Comparison of ENCODE assay signal across 1 cellular context in the genomic region with DNA sequence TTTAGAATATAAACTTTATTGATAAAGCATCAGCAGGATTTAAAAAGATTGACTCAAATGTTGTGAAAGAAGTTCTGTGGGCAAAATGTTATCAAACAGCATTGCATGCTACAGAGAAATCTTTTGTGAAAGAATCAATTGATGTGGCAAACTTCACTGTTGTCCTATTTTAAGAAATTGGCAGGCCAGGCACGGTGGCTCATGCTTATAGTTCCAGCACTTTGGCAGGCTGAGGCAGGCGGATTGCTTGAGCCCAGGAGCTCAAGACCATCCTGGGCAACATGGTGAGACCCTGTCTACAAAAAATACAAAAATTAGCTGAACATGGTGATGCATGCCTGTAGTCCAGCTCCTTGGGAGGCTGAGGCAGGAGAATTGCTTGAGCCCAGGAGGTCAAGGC.
TF ChIP-seq lines count a peak whose summit lies in the region.

No MANE protein-coding gene starts in this region.

TF ChIP-seq in HepG2, 621 proteins besides CTCF, POLR2A, EP300 and RAD21:
- no peak for TF ChIP-seq SMAD9 (CRISPR knock-in tag; IDR thresholded peaks at IDR 0.05)
- TF ChIP-seq HDAC6 (IDR thresholded peaks at IDR 0.05; ENCODE audit: low read depth, low read length), result no peak
- TF ChIP-seq ARNTL (CRISPR knock-in tag; IDR thresholded peaks at IDR 0.05), result no peak
- no peak for TF ChIP-seq MTA3 (CRISPR knock-in tag; IDR thresholded peaks at IDR 0.05)
- TF ChIP-seq PHB2 (IDR thresholded peaks at IDR 0.05; ENCODE audit: partially characterized antibody), result no peak
- no peak for TF ChIP-seq MEIS2 (CRISPR knock-in tag; IDR thresholded peaks at IDR 0.05)
- TF ChIP-seq SATB2 (CRISPR knock-in tag; IDR thresholded peaks at IDR 0.05), result no peak
- no peak for TF ChIP-seq ZBTB20 (CRISPR knock-in tag; IDR thresholded peaks at IDR 0.05; ENCODE audit: borderline replicate concordance, low read depth)
- TF ChIP-seq JUND (CRISPR knock-in tag; IDR thresholded peaks at IDR 0.05), result no peak
- TF ChIP-seq, protein P1, sequence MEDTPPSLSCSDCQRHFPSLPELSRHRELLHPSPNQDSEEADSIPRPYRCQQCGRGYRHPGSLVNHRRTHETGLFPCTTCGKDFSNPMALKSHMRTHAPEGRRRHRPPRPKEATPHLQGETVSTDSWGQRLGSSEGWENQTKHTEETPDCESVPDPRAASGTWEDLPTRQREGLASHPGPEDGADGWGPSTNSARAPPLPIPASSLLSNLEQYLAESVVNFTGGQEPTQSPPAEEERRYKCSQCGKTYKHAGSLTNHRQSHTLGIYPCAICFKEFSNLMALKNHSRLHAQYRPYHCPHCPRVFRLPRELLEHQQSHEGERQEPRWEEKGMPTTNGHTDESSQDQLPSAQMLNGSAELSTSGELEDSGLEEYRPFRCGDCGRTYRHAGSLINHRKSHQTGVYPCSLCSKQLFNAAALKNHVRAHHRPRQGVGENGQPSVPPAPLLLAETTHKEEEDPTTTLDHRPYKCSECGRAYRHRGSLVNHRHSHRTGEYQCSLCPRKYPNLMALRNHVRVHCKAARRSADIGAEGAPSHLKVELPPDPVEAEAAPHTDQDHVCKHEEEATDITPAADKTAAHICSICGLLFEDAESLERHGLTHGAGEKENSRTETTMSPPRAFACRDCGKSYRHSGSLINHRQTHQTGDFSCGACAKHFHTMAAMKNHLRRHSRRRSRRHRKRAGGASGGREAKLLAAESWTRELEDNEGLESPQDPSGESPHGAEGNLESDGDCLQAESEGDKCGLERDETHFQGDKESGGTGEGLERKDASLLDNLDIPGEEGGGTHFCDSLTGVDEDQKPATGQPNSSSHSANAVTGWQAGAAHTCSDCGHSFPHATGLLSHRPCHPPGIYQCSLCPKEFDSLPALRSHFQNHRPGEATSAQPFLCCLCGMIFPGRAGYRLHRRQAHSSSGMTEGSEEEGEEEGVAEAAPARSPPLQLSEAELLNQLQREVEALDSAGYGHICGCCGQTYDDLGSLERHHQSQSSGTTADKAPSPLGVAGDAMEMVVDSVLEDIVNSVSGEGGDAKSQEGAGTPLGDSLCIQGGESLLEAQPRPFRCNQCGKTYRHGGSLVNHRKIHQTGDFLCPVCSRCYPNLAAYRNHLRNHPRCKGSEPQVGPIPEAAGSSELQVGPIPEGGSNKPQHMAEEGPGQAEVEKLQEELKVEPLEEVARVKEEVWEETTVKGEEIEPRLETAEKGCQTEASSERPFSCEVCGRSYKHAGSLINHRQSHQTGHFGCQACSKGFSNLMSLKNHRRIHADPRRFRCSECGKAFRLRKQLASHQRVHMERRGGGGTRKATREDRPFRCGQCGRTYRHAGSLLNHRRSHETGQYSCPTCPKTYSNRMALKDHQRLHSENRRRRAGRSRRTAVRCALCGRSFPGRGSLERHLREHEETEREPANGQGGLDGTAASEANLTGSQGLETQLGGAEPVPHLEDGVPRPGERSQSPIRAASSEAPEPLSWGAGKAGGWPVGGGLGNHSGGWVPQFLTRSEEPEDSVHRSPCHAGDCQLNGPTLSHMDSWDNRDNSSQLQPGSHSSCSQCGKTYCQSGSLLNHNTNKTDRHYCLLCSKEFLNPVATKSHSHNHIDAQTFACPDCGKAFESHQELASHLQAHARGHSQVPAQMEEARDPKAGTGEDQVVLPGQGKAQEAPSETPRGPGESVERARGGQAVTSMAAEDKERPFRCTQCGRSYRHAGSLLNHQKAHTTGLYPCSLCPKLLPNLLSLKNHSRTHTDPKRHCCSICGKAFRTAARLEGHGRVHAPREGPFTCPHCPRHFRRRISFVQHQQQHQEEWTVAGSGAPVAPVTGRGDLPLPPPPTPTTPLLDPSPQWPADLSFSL (CRISPR knock-in tag; IDR thresholded peaks at IDR 0.05), result no peak
- TF ChIP-seq, protein P2, sequence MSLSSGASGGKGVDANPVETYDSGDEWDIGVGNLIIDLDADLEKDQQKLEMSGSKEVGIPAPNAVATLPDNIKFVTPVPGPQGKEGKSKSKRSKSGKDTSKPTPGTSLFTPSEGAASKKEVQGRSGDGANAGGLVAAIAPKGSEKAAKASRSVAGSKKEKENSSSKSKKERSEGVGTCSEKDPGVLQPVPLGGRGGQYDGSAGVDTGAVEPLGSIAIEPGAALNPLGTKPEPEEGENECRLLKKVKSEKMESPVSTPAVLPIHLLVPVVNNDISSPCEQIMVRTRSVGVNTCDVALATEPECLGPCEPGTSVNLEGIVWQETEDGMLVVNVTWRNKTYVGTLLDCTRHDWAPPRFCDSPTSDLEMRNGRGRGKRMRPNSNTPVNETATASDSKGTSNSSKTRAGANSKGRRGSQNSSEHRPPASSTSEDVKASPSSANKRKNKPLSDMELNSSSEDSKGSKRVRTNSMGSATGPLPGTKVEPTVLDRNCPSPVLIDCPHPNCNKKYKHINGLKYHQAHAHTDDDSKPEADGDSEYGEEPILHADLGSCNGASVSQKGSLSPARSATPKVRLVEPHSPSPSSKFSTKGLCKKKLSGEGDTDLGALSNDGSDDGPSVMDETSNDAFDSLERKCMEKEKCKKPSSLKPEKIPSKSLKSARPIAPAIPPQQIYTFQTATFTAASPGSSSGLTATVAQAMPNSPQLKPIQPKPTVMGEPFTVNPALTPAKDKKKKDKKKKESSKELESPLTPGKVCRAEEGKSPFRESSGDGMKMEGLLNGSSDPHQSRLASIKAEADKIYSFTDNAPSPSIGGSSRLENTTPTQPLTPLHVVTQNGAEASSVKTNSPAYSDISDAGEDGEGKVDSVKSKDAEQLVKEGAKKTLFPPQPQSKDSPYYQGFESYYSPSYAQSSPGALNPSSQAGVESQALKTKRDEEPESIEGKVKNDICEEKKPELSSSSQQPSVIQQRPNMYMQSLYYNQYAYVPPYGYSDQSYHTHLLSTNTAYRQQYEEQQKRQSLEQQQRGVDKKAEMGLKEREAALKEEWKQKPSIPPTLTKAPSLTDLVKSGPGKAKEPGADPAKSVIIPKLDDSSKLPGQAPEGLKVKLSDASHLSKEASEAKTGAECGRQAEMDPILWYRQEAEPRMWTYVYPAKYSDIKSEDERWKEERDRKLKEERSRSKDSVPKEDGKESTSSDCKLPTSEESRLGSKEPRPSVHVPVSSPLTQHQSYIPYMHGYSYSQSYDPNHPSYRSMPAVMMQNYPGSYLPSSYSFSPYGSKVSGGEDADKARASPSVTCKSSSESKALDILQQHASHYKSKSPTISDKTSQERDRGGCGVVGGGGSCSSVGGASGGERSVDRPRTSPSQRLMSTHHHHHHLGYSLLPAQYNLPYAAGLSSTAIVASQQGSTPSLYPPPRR (CRISPR knock-in tag; IDR thresholded peaks at IDR 0.05; ENCODE audit: borderline replicate concordance), result no peak
- no peak for TF ChIP-seq NFYB (CRISPR knock-in tag; IDR thresholded peaks at IDR 0.05)
- TF ChIP-seq ZNF672 (CRISPR knock-in tag; IDR thresholded peaks at IDR 0.05), result no peak
- TF ChIP-seq, protein P3, sequence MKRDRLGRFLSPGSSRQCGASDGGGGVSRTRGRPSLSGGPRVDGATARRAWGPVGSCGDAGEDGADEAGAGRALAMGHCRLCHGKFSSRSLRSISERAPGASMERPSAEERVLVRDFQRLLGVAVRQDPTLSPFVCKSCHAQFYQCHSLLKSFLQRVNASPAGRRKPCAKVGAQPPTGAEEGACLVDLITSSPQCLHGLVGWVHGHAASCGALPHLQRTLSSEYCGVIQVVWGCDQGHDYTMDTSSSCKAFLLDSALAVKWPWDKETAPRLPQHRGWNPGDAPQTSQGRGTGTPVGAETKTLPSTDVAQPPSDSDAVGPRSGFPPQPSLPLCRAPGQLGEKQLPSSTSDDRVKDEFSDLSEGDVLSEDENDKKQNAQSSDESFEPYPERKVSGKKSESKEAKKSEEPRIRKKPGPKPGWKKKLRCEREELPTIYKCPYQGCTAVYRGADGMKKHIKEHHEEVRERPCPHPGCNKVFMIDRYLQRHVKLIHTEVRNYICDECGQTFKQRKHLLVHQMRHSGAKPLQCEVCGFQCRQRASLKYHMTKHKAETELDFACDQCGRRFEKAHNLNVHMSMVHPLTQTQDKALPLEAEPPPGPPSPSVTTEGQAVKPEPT (CRISPR knock-in tag; IDR thresholded peaks at IDR 0.05; ENCODE audit: low read depth), result no peak
- TF ChIP-seq SRSF4 (IDR thresholded peaks at IDR 0.05; ENCODE audit: low read depth, low read length, poor library complexity, severe bottlenecking), result no peak
- no peak for TF ChIP-seq SETDB1 (CRISPR knock-in tag; IDR thresholded peaks at IDR 0.05; ENCODE audit: borderline replicate concordance)
- TF ChIP-seq, protein P4, sequence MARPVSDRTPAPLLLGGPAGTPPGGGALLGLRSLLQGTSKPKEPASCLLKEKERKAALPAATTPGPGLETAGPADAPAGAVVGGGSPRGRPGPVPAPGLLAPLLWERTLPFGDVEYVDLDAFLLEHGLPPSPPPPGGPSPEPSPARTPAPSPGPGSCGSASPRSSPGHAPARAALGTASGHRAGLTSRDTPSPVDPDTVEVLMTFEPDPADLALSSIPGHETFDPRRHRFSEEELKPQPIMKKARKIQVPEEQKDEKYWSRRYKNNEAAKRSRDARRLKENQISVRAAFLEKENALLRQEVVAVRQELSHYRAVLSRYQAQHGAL (CRISPR knock-in tag; IDR thresholded peaks at IDR 0.05; ENCODE audit: not compliant biosample characterization), result no peak
- TF ChIP-seq ZNF432 (CRISPR knock-in tag; IDR thresholded peaks at IDR 0.05; ENCODE audit: borderline replicate concordance), result no peak
- TF ChIP-seq ZNF614 (CRISPR knock-in tag; IDR thresholded peaks at IDR 0.05; ENCODE audit: borderline replicate concordance), result no peak
- TF ChIP-seq ZNF556 (CRISPR knock-in tag; IDR thresholded peaks at IDR 0.05; ENCODE audit: borderline replicate concordance), result no peak
TF ChIP-seq in HepG2: peak in this region for 0.
